Comparison of ENCODE assay signal across 15 cellular contexts in the genomic region with DNA sequence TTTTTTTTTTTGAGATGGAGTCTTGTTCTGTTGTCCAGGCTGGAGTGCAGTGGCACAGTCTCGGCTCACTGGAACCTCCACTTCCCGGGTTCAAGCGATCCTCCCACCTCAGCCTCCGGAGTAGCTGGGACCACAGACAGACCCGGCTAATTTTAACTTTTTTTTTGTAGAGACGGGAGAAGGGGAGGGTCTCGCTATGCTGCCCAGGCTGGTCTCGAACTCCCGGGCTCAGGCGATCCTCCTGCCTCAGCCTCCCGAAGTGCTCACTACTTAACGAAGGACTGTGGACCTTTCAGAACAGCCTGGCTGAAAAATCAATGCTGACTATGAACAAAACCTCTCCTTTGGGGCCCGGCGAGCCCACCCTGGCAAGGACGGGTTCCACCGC. TPM values are rescaled to one million over a fixed set of nuclear protein-coding genes. Genes with fewer than 3 reads are reported as not detected.
A peak's percentile ranks its signal among the peaks of the same experiment; 100 is the strongest.
DNase-seq lines count a peak whose midpoint lies in the region; FAIRE-seq and TF ChIP-seq lines count a peak whose summit lies in the region.
"Had no signal": no experiment of that assay in that cellular context is flagged by ENCODE, and none has a peak within 500 bp of the region (broad histone marks: within the 10 kb centered on the region; RNA-seq: fewer than 3 reads in every experiment).

No MANE protein-coding gene starts in this region.

- H3K79me2 ChIP-seq in endothelial cell of umbilical vein (ENCODE audit: control insufficient read depth, insufficient read depth, low read length) (no peaks in the 10 kb centered on the region), Karpas-422 (ENCODE audit: low read length) (no peaks in the 10 kb centered on the region)

- no peaks in the 10 kb centered on the region for H3K36me3 ChIP-seq in NT2/D1 (ENCODE audit: insufficient read depth, insufficient read length, low read length)
- no peaks in the 10 kb centered on the region for H3K36me3 ChIP-seq in endothelial cell of umbilical vein (ENCODE audit: control insufficient read depth in 2 of 2, extremely low read depth in 1 of 2, insufficient read depth in 2 of 2, low read length in 2 of 2)
- H3K36me3 ChIP-seq in neuronal stem cell (replicated peaks in 1 of 2; ENCODE audit: control insufficient read depth in 2 of 2, insufficient read depth in 2 of 2, low read length in 2 of 2): no peaks in the 10 kb centered on the region
- H3K36me3 ChIP-seq in tibial nerve: no peaks in the 10 kb centered on the region
- no peaks in the 10 kb centered on the region for H3K36me3 ChIP-seq in Karpas-422 (ENCODE audit: insufficient read depth, low read length)
- H3K36me3 ChIP-seq: neutrophil had no signal

- no peak overlapping the region for H2BK12ac ChIP-seq in neuronal stem cell (ENCODE audit: low read length)

- no peak for FAIRE-seq in endothelial cell of umbilical vein (lab: Jason Lieb, UNC)
- FAIRE-seq: bronchial epithelial cell, kidney had no signal

- dilution Hi-C loops in endothelial cell of umbilical vein (cut with MboI; ENCODE audit: extremely low pct_ligation_motif_present, low sequenced_read_pairs): no loop called here

- no peak overlapping the region for H4K91ac ChIP-seq in neuronal stem cell (ENCODE audit: low read depth, low read length, poor library complexity)

- peak overlapping the region; percentile 77 for H3K18ac ChIP-seq in neuronal stem cell (ENCODE audit: low read length)

- H4K8ac ChIP-seq in neuronal stem cell (ENCODE audit: low read depth, low read length): no peak overlapping the region

- H3K9me2 ChIP-seq in Karpas-422 (replicated peaks; ENCODE audit: insufficient read depth, low read length): no peaks in the 10 kb centered on the region

- intact Hi-C loops in endothelial cell of umbilical vein (cut with micrococcal nuclease): no loop called here

- H3K9me1 ChIP-seq in endothelial cell of umbilical vein (replicated peaks; ENCODE audit: control insufficient read depth, extremely low read depth, insufficient read depth, low read length): no peaks in the 10 kb centered on the region

- no peak overlapping the region for H3K14ac ChIP-seq in neuronal stem cell (ENCODE audit: low read length)

- no peak overlapping the region for H2BK15ac ChIP-seq in neuronal stem cell (ENCODE audit: low read length)

- H4K20me1 ChIP-seq in endothelial cell of umbilical vein (replicated peaks; ENCODE audit: control insufficient read depth, extremely low read depth, insufficient read depth, low read length): no peaks in the 10 kb centered on the region
- H4K20me1 ChIP-seq in Karpas-422 (ENCODE audit: insufficient read depth, low read depth, low read length): no peaks in the 10 kb centered on the region

- H3K9me3 ChIP-seq in NT2/D1 (ENCODE audit: insufficient read depth, low read length): no peaks in the 10 kb centered on the region
- H3K9me3 ChIP-seq in endothelial cell of umbilical vein (replicated peaks; ENCODE audit: control insufficient read depth, insufficient read depth, low read length): no peaks in the 10 kb centered on the region
- peaks cover 0 to 2% of the 10 kb centered on the region in 2 donors for H3K9me3 ChIP-seq in neuronal stem cell (replicated peaks in 1 of 2; ENCODE audit: control insufficient read depth in 2 of 2, insufficient read depth in 1 of 2, low read depth in 1 of 2, low read length in 2 of 2)
- H3K9me3 ChIP-seq in tibial nerve: no peaks in the 10 kb centered on the region
- no peaks in the 10 kb centered on the region for H3K9me3 ChIP-seq in Karpas-422 (ENCODE audit: low read length)
- H3K9me3 ChIP-seq: neutrophil had no signal

- no peak overlapping the region for H2BK5ac ChIP-seq in neuronal stem cell (ENCODE audit: low read length)

- H2AK5ac ChIP-seq in neuronal stem cell (ENCODE audit: low read depth, low read length): no peak overlapping the region

- BruUV-seq in endothelial cell of umbilical vein (replicated peaks; lab: Mats Ljungman, UMichigan): no TSS peak

- no peak overlapping the region for H3K23ac ChIP-seq in neuronal stem cell (ENCODE audit: low read depth, low read length, poor library complexity)

- H3K4me1 ChIP-seq in NT2/D1 (ENCODE audit: insufficient read depth, insufficient read length): peaks cover 18% of the 10 kb centered on the region
- H3K4me1 ChIP-seq in endothelial cell of umbilical vein (ENCODE audit: control insufficient read depth, extremely low read depth, insufficient read depth, low read length): no peaks in the 10 kb centered on the region
- H3K4me1 ChIP-seq in neuronal stem cell (ENCODE audit: control insufficient read depth in 2 of 2, insufficient read depth in 1 of 2, low read depth in 1 of 2, low read length in 2 of 2): peaks cover 0 to 16% of the 10 kb centered on the region in 2 donors
- peaks cover 0 to 20% (median 1%) of the 10 kb centered on the region in 4 donors for H3K4me1 ChIP-seq in tibial nerve
- no peaks in the 10 kb centered on the region for H3K4me1 ChIP-seq in Karpas-422 (ENCODE audit: low read length)

- H3K9ac ChIP-seq in NT2/D1 (ENCODE audit: insufficient read length, low read depth) (peak overlapping the region; percentile 68), endothelial cell of umbilical vein (replicated peaks; ENCODE audit: extremely low read depth, insufficient read depth, low read length) (no peak overlapping the region), neuronal stem cell (ENCODE audit: low read depth, low read length, poor library complexity) (no peak overlapping the region), Karpas-422 (ENCODE audit: low read length) (no peak overlapping the region)

- CTCF ChIA-PET in endothelial cell of umbilical vein (lab: Charles Lee): interaction anchor here (0.7 to 1.4 kb wide), 4 partner anchors 10 to 138 kb away, joined by 3 to 4 read pairs (median 4); no protein-coding TSS in a partner anchor

- no peak overlapping the region for H2AFZ ChIP-seq in endothelial cell of umbilical vein (ENCODE audit: low read depth, low read length)
- H2AFZ ChIP-seq in neuronal stem cell (ENCODE audit: low read length): peak overlapping the region; percentile 84
- H2AFZ ChIP-seq in Karpas-422 (ENCODE audit: low read length): no peak overlapping the region

- H3K27ac ChIP-seq in endothelial cell of umbilical vein (ENCODE audit: insufficient read depth, low read depth, low read length) (no peak overlapping the region), neuronal stem cell (replicated peaks; ENCODE audit: low read length) (no peak overlapping the region), tibial nerve (no peak overlapping the region), Karpas-422 (ENCODE audit: low read length) (no peak overlapping the region)
- H3K27ac ChIP-seq: neutrophil had no signal

- no peak overlapping the region for H2BK120ac ChIP-seq in neuronal stem cell (ENCODE audit: low read depth, low read length)

- no peak for DNase-seq in NT2/D1 (ENCODE audit: low read depth, low spot score)
- no peak for DNase-seq in endothelial cell of umbilical vein (ENCODE audit: low read depth, low spot score)
- DNase-seq in neuronal stem cell (ENCODE audit: low spot score): no peak
- no peak for DNase-seq in tibial nerve (ENCODE audit: low spot score in 2 of 2)
- DNase-seq in NCI-H524 treated with DMSO at 0.1 percent for 48 hours (lab: John Stamatoyannopoulos, UW): no peak
- DNase-seq in Karpas-422: no peak
- no peak for DNase-seq in AML-193 (lab: John Stamatoyannopoulos, UW)
- DNase-seq: activated CD4-positive, alpha-beta T cell treated with anti-CD3 and anti-CD28 coated beads, Interleukin-2, amount 10 ng/mL, durations not matched to agents 7 days and 5 days; COR-L47; stimulated activated CD4-positive, alpha-beta T cell treated with anti-CD3 and anti-CD28 coated beads, Interleukin-2, amount 100 ng/mL, for 48 hours; stimulated activated naive B cell treated with anti-CD40 and anti-IgM and Interleukin-4, amounts not matched to agents 10 μg/mL and 1 μg/mL and 100 μg/mL, for 72 hours had no signal

- H3K4ac ChIP-seq in neuronal stem cell (ENCODE audit: low read length): no peak overlapping the region

- H3K4me2 ChIP-seq in endothelial cell of umbilical vein (ENCODE audit: insufficient read depth, low read length) (peak overlapping the region; percentile 28), neuronal stem cell (ENCODE audit: insufficient read depth, low read length, poor library complexity, severe bottlenecking) (peak overlapping the region; percentile 75), Karpas-422 (ENCODE audit: low read depth, low read length, poor library complexity, severe bottlenecking) (no peak overlapping the region)

- TF ChIP-seq POLR2A in endothelial cell of umbilical vein (IDR thresholded peaks at IDR 0.05; ENCODE audit: low read depth, low read length) (no peak), tibial nerve (IDR thresholded peaks at IDR 0.05) (no peak)

- no peaks in the 10 kb centered on the region for H3K79me1 ChIP-seq in neuronal stem cell (ENCODE audit: low read depth, low read length)

- no peak for TF ChIP-seq EP300 in tibial nerve (IDR thresholded peaks at IDR 0.05)

- H3K4me3 ChIP-seq in NT2/D1 (ENCODE audit: insufficient read length, low read depth) (peak overlapping the region; percentile 50), endothelial cell of umbilical vein (replicated peaks in 1 of 3; ENCODE audit: insufficient read depth in 1 of 3, low read depth in 1 of 3, low read length in 3 of 3) (no peak overlapping the region), neuronal stem cell (ENCODE audit: low read length in 2 of 2) (peak overlapping the region; percentile 45 to 76), tibial nerve (peak overlapping the region in 3 of 4 donors; percentile 44 to 58 (median 47)), Karpas-422 (ENCODE audit: low read length) (no peak overlapping the region)

- H3K27me3 ChIP-seq in NT2/D1 (ENCODE audit: insufficient read depth, insufficient read length) (peaks cover 70% of the 10 kb centered on the region), endothelial cell of umbilical vein (ENCODE audit: control insufficient read depth in 2 of 2, insufficient read depth in 2 of 2, low read length in 2 of 2) (peaks cover 13 to 18% of the 10 kb centered on the region in 2 experiments), neuronal stem cell (ENCODE audit: control insufficient read depth in 3 of 3, insufficient read depth in 3 of 3, low read depth in 1 of 3, low read length in 3 of 3) (peaks cover 0 to 73% (median 42%) of the 10 kb centered on the region in 3 experiments), tibial nerve (peaks cover 0 to 34% of the 10 kb centered on the region in 2 donors), Karpas-422 (ENCODE audit: low read length) (no peaks in the 10 kb centered on the region)

- WGBS in neuronal stem cell (ENCODE audit: extremely low coverage in 2 of 2, insufficient read length in 2 of 2, insufficient replicate concordance in 1 of 2), 2 donors: no CpG with 5 or more reads among the region's 16 CpGs
- WGBS in tibial nerve, 2 donors: 65 to 68% methylated on average over 13 to 14 of the region's 16 CpGs

- POLR2A ChIA-PET in endothelial cell of umbilical vein (lab: Charles Lee): no interaction called here

- no peak for TF ChIP-seq CTCF in endothelial cell of umbilical vein (IDR thresholded peaks at IDR 0.05; ENCODE audit: extremely low read depth in 1 of 2, insufficient read depth in 1 of 2, low read depth in 1 of 2, low read length in 2 of 2)
- no peak for TF ChIP-seq CTCF in tibial nerve (IDR thresholded peaks at IDR 0.05)

RNA-seq across cellular contexts. Expression of a gene that starts 10.9 kb away (rescaled TPM):
- total RNA-seq in endothelial cell of umbilical vein: not detected in 2 replicates
- not detected in 2 replicates for polyA plus RNA-seq in endothelial cell of umbilical vein
- not detected in 2 replicates for polyA plus RNA-seq in endothelial cell of umbilical vein (2011; cell fraction: cytosol; rRNA removed)
- polyA plus RNA-seq in endothelial cell of umbilical vein (2011; cell fraction: nucleus; rRNA removed): 0.06 TPM in 1 of 2 replicates, not detected in the other
- polyA plus RNA-seq in endothelial cell of umbilical vein (2012): not detected in 2 replicates
- polyA minus RNA-seq in endothelial cell of umbilical vein: not detected in 2 replicates
- polyA minus RNA-seq in endothelial cell of umbilical vein (2011; cell fraction: cytosol; rRNA and poly(A)+ RNA removed): not detected
- polyA minus RNA-seq in endothelial cell of umbilical vein (2011; cell fraction: nucleus; rRNA and poly(A)+ RNA removed): not detected in 2 replicates
- 0.18 TPM for polyA plus RNA-seq in neuronal stem cell (2013, experiment 1 of 2)
- 0.22 TPM for polyA plus RNA-seq in neuronal stem cell (2013, experiment 2 of 2)
- under 1 TPM in 3 of 4 donors, not detected in 1; 0.21 to 0.60 (median 0.39) TPM for total RNA-seq in tibial nerve
- 0.14 TPM in 1 of 2 replicates, not detected in the other for total RNA-seq in Karpas-422 (2014; rRNA removed; shearing (Covaris generic); ENCODE audit: low replicate concordance)
- total RNA-seq: activated CD4-positive, alpha-beta T cell treated with anti-CD3 and anti-CD28 coated beads, Interleukin-2, amount 10 ng/mL, durations not matched to agents 7 days and 5 days; bronchial epithelial cell; fibroblast of lung had no signal
- polyA plus RNA-seq: fibroblast of lung had no signal

RNA-seq across cellular contexts. Expression of a gene that starts 59.6 kb away (rescaled TPM):
- not detected in 2 replicates for total RNA-seq in endothelial cell of umbilical vein
- 0.14 TPM in 1 of 2 replicates, not detected in the other for polyA plus RNA-seq in endothelial cell of umbilical vein
- not detected in 2 replicates for polyA plus RNA-seq in endothelial cell of umbilical vein (2011; cell fraction: cytosol; rRNA removed)
- 0.59 and 0.65 TPM in 2 replicates for polyA plus RNA-seq in endothelial cell of umbilical vein (2011; cell fraction: nucleus; rRNA removed)
- not detected in 2 replicates for polyA plus RNA-seq in endothelial cell of umbilical vein (2012)
- polyA minus RNA-seq in endothelial cell of umbilical vein: 0.34 TPM in 1 of 2 replicates, not detected in the other
- not detected for polyA minus RNA-seq in endothelial cell of umbilical vein (2011; cell fraction: cytosol; rRNA and poly(A)+ RNA removed)
- polyA minus RNA-seq in endothelial cell of umbilical vein (2011; cell fraction: nucleus; rRNA and poly(A)+ RNA removed): 0.53 and 1.1 TPM in 2 replicates
- 0.08 TPM for polyA plus RNA-seq in neuronal stem cell (2013, experiment 1 of 2)
- 0.07 TPM for polyA plus RNA-seq in neuronal stem cell (2013, experiment 2 of 2)
- total RNA-seq in tibial nerve: 1 to 10 TPM in 1 of 4 donors, under 1 TPM in 1, not detected in 2; 0.21 to 1.5 TPM
- total RNA-seq in Karpas-422 (2014; rRNA removed; shearing (Covaris generic); ENCODE audit: low replicate concordance): not detected in 2 replicates
- total RNA-seq: fibroblast of lung had no signal
- polyA plus RNA-seq: fibroblast of lung had no signal

Comparison
In these comparisons a context has a peak if more than half of its experiments do, and no peak if none do; other contexts are left out.
1. H3K4me3 ChIP-seq: peak in NT2/D1 (single experiment), neuronal stem cell (2 of 2) and tibial nerve (3 of 4); none in endothelial cell of umbilical vein (0 of 3) and Karpas-422 (single experiment).